1 cellular context compared by ENCODE assay signal in the genomic region with DNA sequence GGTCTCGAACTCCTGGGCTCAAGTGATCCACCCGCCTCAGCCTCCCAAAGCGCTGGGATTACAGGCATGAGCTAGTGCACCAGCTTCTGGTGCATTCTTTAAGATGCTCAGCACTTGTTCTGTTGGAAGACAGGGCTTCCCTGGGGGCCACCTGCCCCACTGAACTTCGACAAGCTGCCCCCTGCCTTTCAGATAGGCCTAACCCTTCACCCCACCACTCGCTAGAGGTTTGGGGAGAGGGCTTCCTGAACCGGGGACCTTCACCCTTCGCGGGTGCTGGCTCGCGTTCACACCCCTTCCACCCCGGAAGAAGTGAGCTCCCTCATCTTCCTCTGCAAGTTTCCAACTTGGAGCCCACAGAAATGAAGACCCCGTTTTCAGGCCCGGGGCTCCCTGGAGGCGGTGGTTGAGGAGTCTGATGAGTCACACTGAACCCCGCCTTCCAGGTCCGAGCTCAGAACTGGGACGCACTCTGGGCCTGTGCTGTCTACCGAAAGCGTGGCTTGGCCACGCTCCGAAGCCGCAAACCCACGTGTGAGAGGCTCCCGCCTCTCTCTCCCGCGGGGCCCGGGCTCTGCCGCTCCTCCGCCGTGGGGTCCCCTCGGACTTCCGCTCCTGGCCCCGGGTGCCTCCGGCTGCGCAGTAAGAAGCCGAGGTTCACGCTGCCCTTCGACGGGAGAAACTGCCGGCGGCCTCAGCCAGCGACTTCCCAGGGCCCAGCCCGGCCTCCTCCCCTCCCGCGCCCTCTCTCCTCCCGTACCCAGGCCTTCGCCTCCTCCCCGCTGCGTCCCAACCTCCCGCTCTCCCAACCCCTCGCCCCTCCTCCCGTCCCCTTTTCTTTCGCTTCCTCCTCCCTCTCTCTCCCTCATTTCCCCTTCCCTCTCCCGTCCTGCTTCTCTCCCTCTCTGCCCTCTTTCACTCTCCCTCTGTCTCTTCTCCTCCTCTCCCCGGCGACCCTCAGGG.
TF ChIP-seq lines count a peak whose summit lies in the region.

No MANE protein-coding gene starts in this region.

TF ChIP-seq in HepG2, 621 proteins besides CTCF, POLR2A, EP300 and RAD21 (continued from another document):
- peak; percentile 54 for TF ChIP-seq HNRNPK (IDR thresholded peaks at IDR 0.05; ENCODE audit: low read depth, low read length, poor library complexity, severe bottlenecking)
TF ChIP-seq in HepG2: peak in this region for 1.
